In the genomic region with DNA sequence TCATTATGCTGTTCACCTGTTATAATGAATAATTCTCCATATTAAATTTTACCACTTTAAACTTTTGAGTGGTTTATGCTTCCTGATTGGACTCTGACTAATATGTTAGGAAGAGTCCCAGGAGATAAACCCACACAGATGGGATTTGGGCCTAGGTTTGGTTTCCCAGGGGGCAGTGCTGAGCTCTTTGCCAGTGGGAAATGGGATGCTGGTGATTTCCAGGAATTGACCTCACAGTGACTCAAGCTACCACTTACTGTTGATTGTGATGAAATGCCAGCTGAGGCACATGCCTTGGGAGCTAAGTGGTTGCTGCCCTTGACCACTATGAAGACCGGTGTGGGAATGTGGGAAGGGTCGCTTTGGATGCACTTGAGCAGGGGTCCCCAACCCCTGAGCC, we compare ENCODE assay signal across 9 cellular contexts. TPM values are rescaled to one million over a fixed set of nuclear protein-coding genes. Genes with fewer than 3 reads are reported as not detected.
DNase-seq lines count a peak whose midpoint lies in the region; TF ChIP-seq lines count a peak whose summit lies in the region.
"Not testable (repeated sequence)": the region's sequence is repeated elsewhere in the genome, so short reads cannot be mapped to it uniquely, and the experiment has no call there.
"Had no signal": no experiment of that assay in that cellular context is flagged by ENCODE, and none has a peak within 500 bp of the region (broad histone marks: within the 10 kb centered on the region; RNA-seq: fewer than 3 reads in every experiment).

No MANE protein-coding gene starts in this region.

- not testable (repeated sequence) for DNase-seq in H9; choroid plexus epithelial cell (ENCODE audit: low read depth)
- peak; percentile 88 for DNase-seq in LHCN-M2 (ENCODE audit: low read depth)
- DNase-seq in amniotic epithelial cell (ENCODE audit: low read depth), result peak; percentile 58
- peak; percentile 90 for DNase-seq in fibroblast of mammary gland (ENCODE audit: low read depth)
- peak; percentile 58 for DNase-seq in kidney tubule cell (ENCODE audit: low spot score)

- H2AK5ac ChIP-seq in H9 (ENCODE audit: insufficient read length, low read length), result not testable (repeated sequence)

- not testable (repeated sequence) for H3K9me3 ChIP-seq in H9 (ENCODE audit: control insufficient read depth, low read depth, low read length)

- not testable (repeated sequence) for H3K23ac ChIP-seq in H9 (ENCODE audit: insufficient read length, low read depth, low read length)

- not testable (repeated sequence) for H3K79me1 ChIP-seq in H9 (ENCODE audit: insufficient read depth, low read depth, low read length, poor library complexity, severe bottlenecking)

- not testable (repeated sequence) for H3K27ac Mint-ChIP-seq in H9

- not testable (repeated sequence) for H2BK12ac ChIP-seq in H9 (ENCODE audit: insufficient read length, low read depth, low read length)

- not testable (repeated sequence) for H3K27me3 Mint-ChIP-seq in H9 (ENCODE audit: low read depth)

- WGBS in H9 (ENCODE audit: extremely low coverage, insufficient read length, low lambda C conversion rate), result no CpG with 5 or more reads among the region's 2 CpGs

- H2BK15ac ChIP-seq in H9 (ENCODE audit: low read depth, low read length), result not testable (repeated sequence)

- not testable (repeated sequence) for H3K9ac ChIP-seq in H9 (ENCODE audit: extremely low read depth, insufficient read length, low read length)

- not testable (repeated sequence) for H3T11ph ChIP-seq in H9 (ENCODE audit: low read length)

- H3K79me2 ChIP-seq in H9 (ENCODE audit: insufficient read depth, low read length), result not testable (repeated sequence)

- not testable (repeated sequence) for H2BK120ac ChIP-seq in H9 (ENCODE audit: low read depth, low read length, poor library complexity, severe bottlenecking)

- not testable (repeated sequence) for H3K4me1 Mint-ChIP-seq in H9

- H4K8ac ChIP-seq in H9 (replicated peaks; ENCODE audit: insufficient read length, low read depth, low read length), result not testable (repeated sequence)

- not testable (repeated sequence) for H3K14ac ChIP-seq in H9 (ENCODE audit: insufficient read depth, low read length)

- not testable (repeated sequence) for H3K4me1 ChIP-seq in H9 (ENCODE audit: insufficient read depth, low read length)

- H3K27me3 ChIP-seq in H9 (ENCODE audit: insufficient read depth, low read length), result not testable (repeated sequence)

- TF ChIP-seq CTCF in C4-2B (conservative IDR thresholded peaks at IDR 0.05) (peak; percentile 14; the same call in 1 of the 2 replicates), H9 (conservative IDR thresholded peaks at IDR 0.05) (peak; percentile 48; the same call in 2 of the 3 replicates), choroid plexus epithelial cell (conservative IDR thresholded peaks at IDR 0.05; ENCODE audit: low read depth, low read length) (peak; percentile 2), fibroblast of mammary gland (conservative IDR thresholded peaks at IDR 0.05; ENCODE audit: control insufficient read depth, insufficient read depth, low read depth, low read length) (peak; percentile 32)

- not testable (repeated sequence) for H3K4me3 Mint-ChIP-seq in H9

- not testable (repeated sequence) for H3K4me3 ChIP-seq in choroid plexus epithelial cell (ENCODE audit: low read depth, low read length); fibroblast of mammary gland (ENCODE audit: control insufficient read depth, low read depth, low read length)

- not testable (repeated sequence) for H4K91ac ChIP-seq in H9 (ENCODE audit: insufficient read length, low read depth, low read length)

- not testable (repeated sequence) for H2AFZ ChIP-seq in H9 (ENCODE audit: low read length)

- H3K56ac ChIP-seq in H9 (ENCODE audit: insufficient read length, low read depth, low read length), result not testable (repeated sequence)

- H3K23me2 ChIP-seq in H9 (ENCODE audit: insufficient read length, low read depth, low read length, poor library complexity, severe bottlenecking), result not testable (repeated sequence)

- not testable (repeated sequence) for H3K4me2 ChIP-seq in H9 (ENCODE audit: insufficient read depth, insufficient read length, low read length)

- not testable (repeated sequence) for H2BK20ac ChIP-seq in H9 (ENCODE audit: low read depth, low read length, poor library complexity, severe bottlenecking)

- not testable (repeated sequence) for H3K4ac ChIP-seq in H9 (ENCODE audit: low read depth, low read length)

- H4K5ac ChIP-seq in H9 (ENCODE audit: insufficient read length, low read depth, low read length), result not testable (repeated sequence)

- H2BK5ac ChIP-seq in H9 (ENCODE audit: insufficient read length, low read length), result not testable (repeated sequence)

- not testable (repeated sequence) for H3K9me3 Mint-ChIP-seq in H9

- H3K18ac ChIP-seq in H9 (ENCODE audit: insufficient read length, low read depth, low read length), result not testable (repeated sequence)

- H3K36me3 Mint-ChIP-seq in H9 (ENCODE audit: insufficient read depth in 1 of 3, low read depth in 3 of 3), result not testable (repeated sequence)

- H4K20me1 ChIP-seq in H9 (ENCODE audit: control insufficient read depth, insufficient read depth, insufficient read length), result not testable (repeated sequence)

- H3K27ac ChIP-seq in C4-2B; H9 (ENCODE audit: insufficient read length, low read depth, low read length): not testable (repeated sequence)

RNA-seq across cellular contexts. Expression of a gene that starts 19.0 kb away (rescaled TPM):
- total RNA-seq in H9 (2021) (0.66 and 0.77 TPM in 2 replicates), LHCN-M2 (2014; rRNA removed) (3.5 and 4.3 TPM in 2 replicates)
- polyA plus RNA-seq in LHCN-M2 (2012), result 3.7 TPM

RNA-seq across cellular contexts. Expression of a gene that starts 40.1 kb away (rescaled TPM):
- total RNA-seq in H9 (2021) (0.17 and 0.20 TPM in 2 replicates), LHCN-M2 (2014; rRNA removed) (not detected in 2 replicates)
- polyA plus RNA-seq in LHCN-M2 (2012), result not detected
- total RNA-seq: NCI-H460, SJCRH30 had no signal
